In genomic region chr19:49580264-49581006, GRCh38 we compare ENCODE assay signal across 1 cellular context.
A peak's percentile ranks its signal among the peaks of the same experiment; 100 is the strongest.
TF ChIP-seq lines count a peak whose summit lies in the region.

Gene NOSIP, minus strand, starts transcription at chr19:49580556. Its CDS starts 19,865 bp downstream, at chr19:49560691.

TF ChIP-seq in WTC11, 78 proteins besides CTCF, POLR2A, EP300 and RAD21 (continued from another document):
- no peak for TF ChIP-seq AR (CRISPR knock-in tag; IDR thresholded peaks at IDR 0.05)
- TF ChIP-seq NR1H2 (CRISPR knock-in tag; IDR thresholded peaks at IDR 0.05), result no peak
- no peak for TF ChIP-seq NR3C1 (CRISPR knock-in tag; conservative IDR thresholded peaks at IDR 0.05; ENCODE audit: low read depth)
- no peak for TF ChIP-seq USF2 (CRISPR knock-in tag; IDR thresholded peaks at IDR 0.05)
- no peak for TF ChIP-seq CDX4 (CRISPR knock-in tag; IDR thresholded peaks at IDR 0.05; ENCODE audit: borderline replicate concordance)
- TF ChIP-seq ARID4B (CRISPR knock-in tag; IDR thresholded peaks at IDR 0.05; ENCODE audit: borderline replicate concordance), result peak; percentile 32; the same call in 1 of the 2 replicates
- TF ChIP-seq JUN (CRISPR knock-in tag; IDR thresholded peaks at IDR 0.05), result no peak
- TF ChIP-seq IRF2 (CRISPR knock-in tag; IDR thresholded peaks at IDR 0.05; ENCODE audit: borderline replicate concordance, low read depth), result no peak
- no peak for TF ChIP-seq ATF2 (CRISPR knock-in tag; IDR thresholded peaks at IDR 0.05; ENCODE audit: borderline replicate concordance, low read depth)
- TF ChIP-seq FOXK1 (CRISPR knock-in tag; IDR thresholded peaks at IDR 0.05), result peak; percentile 90
- no peak for TF ChIP-seq E2F1 (CRISPR knock-in tag; IDR thresholded peaks at IDR 0.05)
- no peak for TF ChIP-seq ELF4 (CRISPR knock-in tag; IDR thresholded peaks at IDR 0.05; ENCODE audit: low read depth)
- TF ChIP-seq PRRX2 (CRISPR knock-in tag; IDR thresholded peaks at IDR 0.05), result no peak
- no peak for TF ChIP-seq TEAD4 (CRISPR knock-in tag; IDR thresholded peaks at IDR 0.05)
- no peak for TF ChIP-seq SMAD4 (CRISPR knock-in tag; IDR thresholded peaks at IDR 0.05)
- no peak for TF ChIP-seq HMGXB4 (CRISPR knock-in tag; IDR thresholded peaks at IDR 0.05)
- no peak for TF ChIP-seq CBFB (CRISPR knock-in tag; IDR thresholded peaks at IDR 0.05; ENCODE audit: low read depth)
- no peak for TF ChIP-seq ESRRA (CRISPR knock-in tag; IDR thresholded peaks at IDR 0.05; ENCODE audit: borderline replicate concordance)
- TF ChIP-seq ZNF416 (CRISPR knock-in tag; IDR thresholded peaks at IDR 0.05), result no peak
- TF ChIP-seq E2F5 (CRISPR knock-in tag; IDR thresholded peaks at IDR 0.05), result no peak
- no peak for TF ChIP-seq ZNF425 (CRISPR knock-in tag; conservative IDR thresholded peaks at IDR 0.05)
- TF ChIP-seq PREB (CRISPR knock-in tag; IDR thresholded peaks at IDR 0.05; ENCODE audit: borderline replicate concordance), result no peak
- peak; percentile 66; the same call in 1 of the 2 replicates for TF ChIP-seq TP53 (CRISPR knock-in tag; IDR thresholded peaks at IDR 0.05)
- no peak for TF ChIP-seq MLX (CRISPR knock-in tag; IDR thresholded peaks at IDR 0.05)
- no peak for TF ChIP-seq FOXP4 (CRISPR knock-in tag; IDR thresholded peaks at IDR 0.05)
- TF ChIP-seq RORB (CRISPR knock-in tag; IDR thresholded peaks at IDR 0.05), result no peak
- TF ChIP-seq ZNF396 (CRISPR knock-in tag; IDR thresholded peaks at IDR 0.05; ENCODE audit: borderline replicate concordance), result no peak
- peak; percentile 71 for TF ChIP-seq MAX (CRISPR knock-in tag; IDR thresholded peaks at IDR 0.05)
- no peak for TF ChIP-seq ZNF138 (CRISPR knock-in tag; conservative IDR thresholded peaks at IDR 0.05)
- TF ChIP-seq OVOL2 (CRISPR knock-in tag; IDR thresholded peaks at IDR 0.05; ENCODE audit: borderline replicate concordance), result no peak
